23 cellular contexts compared by ENCODE assay signal in genomic region chr11:134987828-134988227, GRCh38.
"Had no signal": no experiment of that assay in that cellular context is flagged by ENCODE, and none has a peak within 500 bp of the region (broad histone marks: within the 10 kb centered on the region; RNA-seq: fewer than 3 reads in every experiment).

No MANE protein-coding gene starts in this region.

- H3K4me3 ChIP-seq: MG63, SJSA1 had no signal

- H3K27me3 ChIP-seq: MG63, SJSA1 had no signal

- DNase-seq: IMR-90, Karpas-422, KG1, MG63, NCI-H1092, NCI-H1105 treated with DMSO at 0.1 percent for 48 hours, NCI-H1417 treated with DMSO at 0.1 percent for 48 hours, NCI-H146, NCI-H1694 treated with DMSO at 0.1 percent for 48 hours, NCI-H1930, NCI-H2081, NCI-H2107, NCI-H2227 treated with DMSO at 0.1 percent for 48 hours, NCI-H524, NCI-H526 treated with DMSO at 0.1 percent for 48 hours, NCI-H748 treated with DMSO at 0.1 percent for 48 hours, Right ventricle myocardium superior, RPMI8226, SIG-M5, SK-N-SH had no signal

- H3K36me3 ChIP-seq: MG63, SJSA1 had no signal

- H3K9ac ChIP-seq: SK-N-SH had no signal

- H3K27ac ChIP-seq: SJSA1 had no signal

- H3K9me3 ChIP-seq: MG63, SJSA1, SK-N-SH had no signal

- H3K4me2 ChIP-seq: SK-N-SH had no signal

- FAIRE-seq: HepG2, RCC 7860 had no signal

- H3K4me1 ChIP-seq: SJSA1 had no signal
